1 cellular context compared by ENCODE assay signal in genomic region chr4:11312389-11312788, GRCh38.
TF ChIP-seq lines count a peak whose summit lies in the region.

No MANE protein-coding gene starts in this region.

TF ChIP-seq in IMR-90, 13 proteins besides CTCF, POLR2A, EP300 and RAD21:
- TF ChIP-seq ELK1 (IDR thresholded peaks at IDR 0.05; ENCODE audit: borderline replicate concordance, low read depth, low read length) (no peak), BHLHE40 (IDR thresholded peaks at IDR 0.05; ENCODE audit: low read depth, low read length) (no peak), USF2 (IDR thresholded peaks at IDR 0.05; ENCODE audit: low read depth, low read length) (no peak), CHD1 (IDR thresholded peaks at IDR 0.05; ENCODE audit: low read depth, low read length) (no peak), FOS (IDR thresholded peaks at IDR 0.05; ENCODE audit: low read depth, low read length) (no peak), NFE2L2 (IDR thresholded peaks at IDR 0.05; ENCODE audit: low read depth, low read length) (no peak), MAFK (IDR thresholded peaks at IDR 0.05; ENCODE audit: low read depth, low read length) (no peak), RCOR1 (IDR thresholded peaks at IDR 0.05; ENCODE audit: insufficient replicate concordance, low read length) (no peak), SMC3 (IDR thresholded peaks at IDR 0.05; ENCODE audit: low read depth, low read length) (no peak), MAZ (IDR thresholded peaks at IDR 0.05; ENCODE audit: borderline replicate concordance, low read depth, low read length) (no peak), MXI1 (IDR thresholded peaks at IDR 0.05; ENCODE audit: borderline replicate concordance, low read depth, low read length) (no peak)
TF ChIP-seq in IMR-90: peak in this region for 0.
